In genomic region chr4:140969296-140969695, GRCh38 we compare ENCODE assay signal across 30 cellular contexts.
"Had no signal": no experiment of that assay in that cellular context is flagged by ENCODE, and none has a peak within 500 bp of the region (broad histone marks: within the 10 kb centered on the region; RNA-seq: fewer than 3 reads in every experiment).

No MANE protein-coding gene starts in this region.

- H3K27me3 ChIP-seq: dorsolateral prefrontal cortex, esophagus muscularis mucosa, foreskin keratinocyte, gastroesophageal sphincter, heart left ventricle, hepatocyte, ovary, sigmoid colon, spleen, suprapubic skin, transverse colon, upper lobe of right lung, uterus had no signal

- H3K36me3 ChIP-seq: esophagus muscularis mucosa, gastroesophageal sphincter, ovary, spleen, suprapubic skin, transverse colon, upper lobe of right lung, uterus had no signal

- H3K4me3 ChIP-seq: dorsolateral prefrontal cortex, esophagus muscularis mucosa, gastroesophageal sphincter, heart left ventricle, hepatocyte, lung, ovary, psoas muscle, sigmoid colon, skin epidermis, spleen, suprapubic skin, transverse colon, upper lobe of right lung, uterus had no signal

- H3K79me2 ChIP-seq: hepatocyte had no signal

- H3K27me3 Mint-ChIP-seq: naive B cell; stimulated activated memory B cell treated with anti-CD40 and anti-IgM and Interleukin-4, amounts not matched to agents 10 μg/mL and 1 μg/mL and 100 μg/mL, for 72 hours had no signal

- H3K4me3 Mint-ChIP-seq: endodermal cell; memory B cell; naive B cell; nephron; stimulated activated memory B cell treated with anti-CD40 and anti-IgM and Interleukin-4, amounts not matched to agents 10 μg/mL and 1 μg/mL and 100 μg/mL, for 72 hours had no signal

- H3K9me3 ChIP-seq: esophagus muscularis mucosa, gastroesophageal sphincter, heart left ventricle, ovary, psoas muscle, sigmoid colon, spleen, suprapubic skin, transverse colon, upper lobe of right lung, uterus had no signal

- H3K36me3 Mint-ChIP-seq: memory B cell; naive B cell; stimulated activated memory B cell treated with anti-CD40 and anti-IgM and Interleukin-4, amounts not matched to agents 10 μg/mL and 1 μg/mL and 100 μg/mL, for 72 hours had no signal

- H3K9me3 Mint-ChIP-seq: endodermal cell; memory B cell; naive B cell; nephron; stimulated activated memory B cell treated with anti-CD40 and anti-IgM and Interleukin-4, amounts not matched to agents 10 μg/mL and 1 μg/mL and 100 μg/mL, for 72 hours had no signal

- H3K4me2 ChIP-seq: hepatocyte had no signal

- H3K4me1 ChIP-seq: foreskin keratinocyte, suprapubic skin, upper lobe of right lung, uterus had no signal

- H3K4me1 Mint-ChIP-seq: endodermal cell; memory B cell; naive B cell; stimulated activated memory B cell treated with anti-CD40 and anti-IgM and Interleukin-4, amounts not matched to agents 10 μg/mL and 1 μg/mL and 100 μg/mL, for 72 hours had no signal

- ATAC-seq: foreskin keratinocyte; gastroesophageal sphincter; heart left ventricle; left lobe of liver; psoas muscle; right cardiac atrium; stimulated activated memory B cell treated with anti-CD40 and anti-IgM and Interleukin-4, amounts not matched to agents 10 μg/mL and 1 μg/mL and 100 μg/mL, for 72 hours; stimulated activated naive CD8-positive, alpha-beta T cell treated with anti-CD3 and anti-CD28 coated beads, Interleukin-15, Interleukin-2, amounts not matched to agents 100 U/mL and 50 U/mL, for 24 hours; upper lobe of right lung had no signal

- H3K27ac ChIP-seq: dorsolateral prefrontal cortex, epithelial cell of prostate, foreskin keratinocyte, hepatocyte, ovary, psoas muscle, skin epidermis, spleen, suprapubic skin, upper lobe of right lung, uterus had no signal

- H3K27ac Mint-ChIP-seq: endodermal cell; memory B cell; naive B cell; nephron; stimulated activated memory B cell treated with anti-CD40 and anti-IgM and Interleukin-4, amounts not matched to agents 10 μg/mL and 1 μg/mL and 100 μg/mL, for 72 hours had no signal

- H2AFZ ChIP-seq: hepatocyte had no signal

- DNase-seq: dorsolateral prefrontal cortex; effector CD8-positive, alpha-beta T cell; endodermal cell; foreskin keratinocyte; heart left ventricle; kidney; naive B cell; nucleus accumbens; ovary; posterior cingulate gyrus; psoas muscle; right cardiac atrium; sigmoid colon; spleen; stimulated activated CD4-positive, alpha-beta T cell treated with anti-CD3 and anti-CD28 coated beads, Interleukin-4, amount 100 ng/mL, for 4 hours; stimulated activated naive CD8-positive, alpha-beta T cell treated with anti-CD3 and anti-CD28 coated beads, Interleukin-15, Interleukin-2, amounts not matched to agents 100 U/mL and 50 U/mL, for 24 hours; transverse colon; upper lobe of right lung; uterus had no signal
